Comparison of ENCODE assay signal across 1 cellular context in the genomic region with DNA sequence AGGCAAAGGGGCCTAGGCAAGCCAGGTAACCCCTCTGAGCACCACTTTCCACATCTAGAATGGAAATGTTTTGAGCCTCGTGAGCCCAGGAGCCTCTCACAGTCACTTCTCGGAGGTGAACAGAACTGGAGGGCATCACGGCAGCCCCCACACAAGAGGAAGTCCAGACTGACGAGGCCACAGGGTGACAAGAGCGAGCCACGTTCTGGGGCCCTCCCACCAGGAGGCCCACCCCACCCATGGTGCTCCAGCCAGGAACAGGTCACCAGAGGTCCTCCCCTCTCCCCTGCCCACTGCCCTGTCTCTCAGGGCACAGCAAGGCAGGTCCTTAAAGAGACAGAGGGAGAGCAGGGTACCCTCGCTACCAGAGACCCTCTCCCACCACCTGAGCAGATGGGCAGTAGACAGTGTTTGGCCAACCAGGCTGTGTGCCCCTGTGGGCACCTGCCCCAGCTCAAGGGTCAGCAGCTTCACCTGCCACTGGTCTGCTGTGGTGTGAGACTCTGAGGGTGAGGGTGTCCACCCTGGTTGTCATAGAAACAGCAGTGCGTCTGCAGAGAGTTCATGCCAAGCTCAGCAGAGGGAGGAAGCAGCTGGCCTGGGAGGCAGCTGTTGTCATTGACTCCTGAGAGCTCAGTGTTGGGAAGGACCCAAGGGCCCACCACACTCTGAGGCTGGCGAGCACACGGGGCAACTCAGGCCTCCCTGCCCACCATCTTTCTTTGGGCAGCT.
TF ChIP-seq lines count a peak whose summit lies in the region.

No MANE protein-coding gene starts in this region.

TF ChIP-seq in H1, 55 proteins besides CTCF, POLR2A, EP300 and RAD21 (continued from another document):
- TF ChIP-seq SIN3A (conservative IDR thresholded peaks at IDR 0.05 in 1 of 2, IDR thresholded peaks at IDR 0.05 in 1 of 2; ENCODE audit: low read depth in 1 of 2, low read length in 2 of 2): 0 out of 4 replicates have a peak, but pooled peaks of 1 of the 2 experiments have one; percentile 29
- no peak for TF ChIP-seq TCF12 (IDR thresholded peaks at IDR 0.05; ENCODE audit: low read depth, low read length)
